ENCODE assay signal across 8 cellular contexts in genomic region chr11:128522943-128523518, GRCh38.
DNase-seq lines count a peak whose midpoint lies in the region; ATAC-seq, FAIRE-seq and TF ChIP-seq lines count a peak whose summit lies in the region.

No MANE protein-coding gene starts in this region.

- peak overlapping the region; percentile 61 for H2AFZ ChIP-seq in DND-41 (ENCODE audit: low read depth, low read length)
- H2AFZ ChIP-seq in HepG2 (ENCODE audit: low read length) = peak overlapping the region; percentile 94

- POLR2A ChIA-PET in activated naive CD8-positive, alpha-beta T cell treated with anti-CD3 and anti-CD28 coated beads, Interleukin-2, amount 10 ng/mL, durations not matched to agents 7 days and 5 days (lab: Charles Lee) = interaction anchor here (0.6 to 31.2 kb wide), 34 partner anchors 10 to 233 kb away, joined by 3 to 612 read pairs (median 5); partner anchors contain the start of gene FLI1
- POLR2A ChIA-PET in HepG2 (lab: Yijun Ruan, JAX) = no interaction called here

- H3K9me3 ChIP-seq in DND-41 (ENCODE audit: insufficient read depth, low read length, severe bottlenecking) (no peaks in the 10 kb centered on the region), MG63 (no peaks in the 10 kb centered on the region), HepG2 (ENCODE audit: low read length) (no peaks in the 10 kb centered on the region)

- H3K4me1 ChIP-seq in DND-41 (ENCODE audit: insufficient read depth, low read length) (peaks cover 85% of the 10 kb centered on the region), HepG2 (ENCODE audit: insufficient read depth, low read length) (peaks cover 8% of the 10 kb centered on the region)

- no peak for TF ChIP-seq RAD21 in HepG2 (CRISPR knock-in tag; IDR thresholded peaks at IDR 0.05)

- H3K4me2 ChIP-seq in DND-41 (ENCODE audit: insufficient read depth, low read length) (peak overlapping the region; percentile 78), HepG2 (ENCODE audit: low read depth, low read length) (peak overlapping the region; percentile 91)

- TF ChIP-seq CTCF in DND-41 (IDR thresholded peaks at IDR 0.05; ENCODE audit: borderline replicate concordance, extremely low read depth, low read length, poor library complexity, severe bottlenecking) (no peak), HepG2 (CRISPR knock-in tag; IDR thresholded peaks at IDR 0.05) (no peak)

- no peak for FAIRE-seq in HepG2 (lab: Jason Lieb, UNC)

- H3K9me3 Mint-ChIP-seq in activated naive CD8-positive, alpha-beta T cell treated with anti-CD3 and anti-CD28 coated beads, Interleukin-2, amount 10 ng/mL, durations not matched to agents 7 days and 5 days = no peaks in the 10 kb centered on the region

- DNase-seq in DND-41 = peak; percentile 55
- no peak for DNase-seq in MG63
- no peak for DNase-seq in activated naive CD8-positive, alpha-beta T cell treated with anti-CD3 and anti-CD28 coated beads, Interleukin-2, amount 10 ng/mL, durations not matched to agents 7 days and 5 days
- no peak for DNase-seq in HepG2 (ENCODE audit: low spot score)
- DNase-seq in stimulated activated naive CD4-positive, alpha-beta T cell treated with Interleukin-2 at 50 U/mL for 16 hours (lab: John Stamatoyannopoulos, UW) = peak; percentile 80
- no peak for DNase-seq in NCI-H510A (lab: John Stamatoyannopoulos, UW)
- no peak for DNase-seq in NCI-H774 (lab: John Stamatoyannopoulos, UW)
- DNase-seq in AG08396 (ENCODE audit: low spot score) = no peak

- BruUV-seq in HepG2 (replicated peaks; lab: Mats Ljungman, UMichigan) = no TSS peak

- H3K4me3 ChIP-seq in DND-41 (ENCODE audit: low read depth in 1 of 2, low read length in 2 of 2) = peak overlapping the region; percentile 10 to 81; a peak in 3 of 4 replicates
- peak overlapping the region; percentile 94 for H3K4me3 ChIP-seq in MG63
- peak overlapping the region; percentile 58 to 74 (median 58); a peak in 5 of 6 replicates for H3K4me3 ChIP-seq in HepG2 (replicated peaks in 1 of 3; ENCODE audit: insufficient read depth in 1 of 3, low read depth in 2 of 3, low read length in 3 of 3)

- H3K36me3 Mint-ChIP-seq in activated naive CD8-positive, alpha-beta T cell treated with anti-CD3 and anti-CD28 coated beads, Interleukin-2, amount 10 ng/mL, durations not matched to agents 7 days and 5 days = peaks cover 34% of the 10 kb centered on the region

- intact Hi-C loops in HepG2 (cut with micrococcal nuclease; ENCODE audit: unreplicated experiment) = loop anchor here (2.0 kb wide), 1 partner anchor 74 kb away; no protein-coding TSS in a partner anchor

- H4K20me1 ChIP-seq in DND-41 (ENCODE audit: insufficient read depth, low read length) (peaks cover 26% of the 10 kb centered on the region), HepG2 (ENCODE audit: insufficient read depth, low read length) (no peaks in the 10 kb centered on the region)

- no peak for TF ChIP-seq POLR2A in HepG2 (IDR thresholded peaks at IDR 0.05; ENCODE audit: insufficient read depth in 1 of 2, low read depth in 2 of 2, low read length in 2 of 2)

- WGBS in HepG2 (ENCODE audit: low lambda C conversion rate) = 45% methylated on average over 6 of the region's 6 CpGs

- H3K36me3 ChIP-seq in DND-41 (ENCODE audit: insufficient read depth, low read length) = peaks cover 15% of the 10 kb centered on the region
- H3K36me3 ChIP-seq in MG63 = peaks cover 26% of the 10 kb centered on the region
- no peaks in the 10 kb centered on the region for H3K36me3 ChIP-seq in HepG2 (replicated peaks in 1 of 2; ENCODE audit: control insufficient read depth in 1 of 2, insufficient read depth in 2 of 2, low read length in 2 of 2)

- H3K27me3 ChIP-seq in DND-41 (ENCODE audit: insufficient read depth, low read length, poor library complexity) (no peaks in the 10 kb centered on the region), MG63 (no peaks in the 10 kb centered on the region), HepG2 (ENCODE audit: control insufficient read depth in 1 of 2, insufficient read depth in 2 of 2, low read length in 2 of 2) (peaks cover 0 to 8% of the 10 kb centered on the region in 2 experiments; a peak in 4 of 5 replicates)

- H3K79me2 ChIP-seq in DND-41 (ENCODE audit: insufficient read depth, low read length) (peaks cover 50% of the 10 kb centered on the region), HepG2 (ENCODE audit: insufficient read depth, low read length) (no peaks in the 10 kb centered on the region)

- peak overlapping the region; percentile 97 for H3K27ac Mint-ChIP-seq in activated naive CD8-positive, alpha-beta T cell treated with anti-CD3 and anti-CD28 coated beads, Interleukin-2, amount 10 ng/mL, durations not matched to agents 7 days and 5 days

- in situ Hi-C loops in HepG2 (cut with HindIII; ENCODE audit: extremely low pct_ligation_motif_present, low pct_unique_long_range_greater_than_20kb) = no loop called here

- CTCF ChIA-PET in HepG2 (lab: Yijun Ruan, JAX; ENCODE audit: low intra/inter-chr PET ratio, low total read pairs) = no interaction called here

- H3K27me3 Mint-ChIP-seq in activated naive CD8-positive, alpha-beta T cell treated with anti-CD3 and anti-CD28 coated beads, Interleukin-2, amount 10 ng/mL, durations not matched to agents 7 days and 5 days = no peaks in the 10 kb centered on the region

- H3K27ac ChIP-seq in DND-41 (ENCODE audit: low read length) (peak overlapping the region; percentile 93), HepG2 (ENCODE audit: extremely low read length, insufficient read depth, low read length) (no peak overlapping the region)

- H3K4me1 Mint-ChIP-seq in activated naive CD8-positive, alpha-beta T cell treated with anti-CD3 and anti-CD28 coated beads, Interleukin-2, amount 10 ng/mL, durations not matched to agents 7 days and 5 days = peaks cover 49% of the 10 kb centered on the region

- peak overlapping the region; percentile 98 for H3K4me3 Mint-ChIP-seq in activated naive CD8-positive, alpha-beta T cell treated with anti-CD3 and anti-CD28 coated beads, Interleukin-2, amount 10 ng/mL, durations not matched to agents 7 days and 5 days

- ATAC-seq in DND-41 (ENCODE audit: insufficient read depth, low read depth) = no peak
- no peak for ATAC-seq in activated naive CD8-positive, alpha-beta T cell treated with anti-CD3 and anti-CD28 coated beads, Interleukin-2, amount 10 ng/mL, durations not matched to agents 7 days and 5 days (ENCODE audit: low read depth)
- no peak for ATAC-seq in HepG2

- TF ChIP-seq EP300 in HepG2 (IDR thresholded peaks at IDR 0.05; ENCODE audit: low read depth in 2 of 2, low read length in 2 of 2) (no peak), HepG2 (CRISPR knock-in tag; IDR thresholded peaks at IDR 0.05; ENCODE audit: borderline replicate concordance) (no peak)

- H3K9ac ChIP-seq in DND-41 (ENCODE audit: low read depth, low read length) (peak overlapping the region; percentile 66), HepG2 (ENCODE audit: insufficient read depth, low read depth, low read length) (peak overlapping the region; percentile 55; the same call in 1 of the 2 replicates)

TF ChIP-seq in HepG2, 621 proteins besides CTCF, POLR2A, EP300 and RAD21:
- TF ChIP-seq HNF4A (CRISPR knock-in tag; IDR thresholded peaks at IDR 0.05) = no peak
- TF ChIP-seq PTBP1 (IDR thresholded peaks at IDR 0.05; ENCODE audit: low read depth, low read length, poor library complexity, severe bottlenecking) = no peak
- TF ChIP-seq DR1 (CRISPR knock-in tag; IDR thresholded peaks at IDR 0.05) = no peak
- TF ChIP-seq ZNF232 (CRISPR knock-in tag; IDR thresholded peaks at IDR 0.05; ENCODE audit: borderline replicate concordance) = no peak
- TF ChIP-seq CENPT (CRISPR knock-in tag; IDR thresholded peaks at IDR 0.05; ENCODE audit: low read depth) = no peak
- no peak for TF ChIP-seq ZNF225 (CRISPR knock-in tag; IDR thresholded peaks at IDR 0.05)
- no peak for TF ChIP-seq SOX13 (IDR thresholded peaks at IDR 0.05)
- TF ChIP-seq SOX13 (CRISPR knock-in tag; conservative IDR thresholded peaks at IDR 0.05 in 1 of 2, IDR thresholded peaks at IDR 0.05 in 1 of 2) = no peak
- no peak for TF ChIP-seq EED (CRISPR knock-in tag; IDR thresholded peaks at IDR 0.05)
- no peak for TF ChIP-seq ZNF350 (CRISPR knock-in tag; IDR thresholded peaks at IDR 0.05; ENCODE audit: borderline replicate concordance, low read depth)
- no peak for TF ChIP-seq ZNF567 (CRISPR knock-in tag; IDR thresholded peaks at IDR 0.05; ENCODE audit: borderline replicate concordance)
- no peak for TF ChIP-seq ZNF274 (CRISPR knock-in tag; IDR thresholded peaks at IDR 0.05)
- no peak for TF ChIP-seq ZFP36L2 (CRISPR knock-in tag; IDR thresholded peaks at IDR 0.05)
- TF ChIP-seq ZNF839 (CRISPR knock-in tag; IDR thresholded peaks at IDR 0.05; ENCODE audit: borderline replicate concordance) = no peak
- no peak for TF ChIP-seq NFE2L1 (CRISPR knock-in tag; IDR thresholded peaks at IDR 0.05; ENCODE audit: borderline replicate concordance)
- TF ChIP-seq ZNF589 (CRISPR knock-in tag; conservative IDR thresholded peaks at IDR 0.05) = no peak
- TF ChIP-seq ZNF101 (CRISPR knock-in tag; IDR thresholded peaks at IDR 0.05; ENCODE audit: borderline replicate concordance, low read depth) = no peak
- no peak for TF ChIP-seq ZSCAN31 (CRISPR knock-in tag; IDR thresholded peaks at IDR 0.05; ENCODE audit: low read depth)
TF ChIP-seq in HepG2: peak in this region for 0.

Comparison
In these comparisons a context has a peak if more than half of its experiments do, and no peak if none do; other contexts are left out.
1. DNase-seq: peak in DND-41 (single experiment) and stimulated activated naive CD4-positive, alpha-beta T cell treated with Interleukin-2 at 50 U/mL for 16 hours (single experiment); none in MG63 (single experiment), activated naive CD8-positive, alpha-beta T cell treated with anti-CD3 and anti-CD28 coated beads, Interleukin-2, amount 10 ng/mL, durations not matched to agents 7 days and 5 days (single experiment), HepG2 (single experiment), NCI-H510A (single experiment), NCI-H774 (single experiment) and AG08396 (single experiment).
2. Peak in every context shown above with its lines, with median percentiles within 50 percentile points of each other: H3K4me3 ChIP-seq.